ENCODE assay signal across 8 cellular contexts in the genomic region with DNA sequence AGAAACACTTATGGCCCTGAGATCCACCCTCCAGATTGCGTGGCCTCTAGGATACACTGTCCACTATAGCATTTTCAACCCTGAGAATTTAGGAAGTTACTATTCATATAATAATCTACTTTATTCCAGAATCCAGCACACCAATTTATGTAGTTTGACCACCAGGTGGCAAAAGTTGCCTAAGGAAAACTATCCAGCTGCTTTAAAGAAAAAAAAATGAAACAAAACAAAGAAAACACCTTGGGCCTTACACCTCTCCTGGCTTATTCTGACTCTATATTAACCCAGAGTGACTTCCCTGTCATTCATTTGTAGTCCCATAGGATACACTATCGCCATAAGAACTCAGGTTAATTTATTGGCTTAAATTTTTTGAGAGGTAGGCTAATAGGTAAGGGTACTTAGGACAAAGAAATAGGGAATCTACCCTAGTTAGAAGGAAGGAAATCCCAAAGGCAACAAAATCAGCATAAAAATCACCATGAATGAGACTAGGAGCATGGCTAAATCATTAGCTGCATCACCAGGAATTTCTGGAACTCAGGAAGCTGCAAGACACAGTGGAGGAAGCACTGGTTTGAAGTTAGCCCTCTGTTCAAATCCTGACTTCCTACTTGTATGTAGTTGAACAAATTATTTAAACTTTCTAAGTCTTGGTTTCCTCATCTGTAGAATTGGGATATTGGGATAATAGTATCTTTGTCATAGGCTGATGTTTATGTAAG.
DNase-seq lines count a peak whose midpoint lies in the region; ATAC-seq and TF ChIP-seq lines count a peak whose summit lies in the region.

No MANE protein-coding gene starts in this region.

- no peaks in the 10 kb centered on the region for H3K9me3 Mint-ChIP-seq in activated CD4-positive, alpha-beta T cell treated with anti-CD3 and anti-CD28 coated beads for 36 hours (ENCODE audit: low read depth)
- H3K9me3 Mint-ChIP-seq in stimulated activated memory B cell treated with anti-CD40 and anti-IgM and Interleukin-4, amounts not matched to agents 10 μg/mL and 1 μg/mL and 100 μg/mL, for 72 hours: no peaks in the 10 kb centered on the region
- H3K9me3 Mint-ChIP-seq in activated T-helper 1 cell treated with anti-CD3 and anti-CD28 coated beads, Interleukin-12 subunit alpha, Interleukin-12 subunit beta, Interleukin-2, Interleukin-4 antibody, amounts not matched to agents 30 ng/mL and 10 ng/mL and 1 ng/mL, durations not matched to agents 14 hours and 24 hours and 36 hours: no peaks in the 10 kb centered on the region

- peak; percentile 53 for TF ChIP-seq CTCF in brain microvascular endothelial cell (IDR thresholded peaks at IDR 0.05; ENCODE audit: low read depth, low read length, missing control alignments)
- no peak for TF ChIP-seq CTCF in GM13976 (IDR thresholded peaks at IDR 0.05; ENCODE audit: borderline replicate concordance, control extremely low read depth, extremely low read depth, insufficient read depth, missing control alignments)

- DNase-seq in EH (ENCODE audit: low read depth) (peak; percentile 51), NCI-H1105 treated with DMSO at 0.1 percent for 48 hours (lab: John Stamatoyannopoulos, UW) (peak; percentile 66), brain microvascular endothelial cell (peak; percentile 29), midbrain (lab: John Stamatoyannopoulos, UW) (peak; percentile 2), GM13976 (ENCODE audit: low spot score) (no peak)
- DNase-seq in activated CD4-positive, alpha-beta T cell treated with anti-CD3 and anti-CD28 coated beads for 36 hours: no peak
- no peak for DNase-seq in activated T-helper 1 cell treated with anti-CD3 and anti-CD28 coated beads, Interleukin-12 subunit alpha, Interleukin-12 subunit beta, Interleukin-2, Interleukin-4 antibody, amounts not matched to agents 30 ng/mL and 10 ng/mL and 1 ng/mL, durations not matched to agents 14 hours and 24 hours and 36 hours (ENCODE audit: low spot score)

- H3K27me3 ChIP-seq in brain microvascular endothelial cell (replicated peaks): no peaks in the 10 kb centered on the region

- POLR2A ChIA-PET in activated CD4-positive, alpha-beta T cell treated with anti-CD3 and anti-CD28 coated beads for 36 hours (lab: Charles Lee): no interaction called here

- H3K27ac Mint-ChIP-seq in activated CD4-positive, alpha-beta T cell treated with anti-CD3 and anti-CD28 coated beads for 36 hours: no peak overlapping the region
- H3K27ac Mint-ChIP-seq in stimulated activated memory B cell treated with anti-CD40 and anti-IgM and Interleukin-4, amounts not matched to agents 10 μg/mL and 1 μg/mL and 100 μg/mL, for 72 hours: no peak overlapping the region
- no peak overlapping the region for H3K27ac Mint-ChIP-seq in activated T-helper 1 cell treated with anti-CD3 and anti-CD28 coated beads, Interleukin-12 subunit alpha, Interleukin-12 subunit beta, Interleukin-2, Interleukin-4 antibody, amounts not matched to agents 30 ng/mL and 10 ng/mL and 1 ng/mL, durations not matched to agents 14 hours and 24 hours and 36 hours

- H3K36me3 Mint-ChIP-seq in activated CD4-positive, alpha-beta T cell treated with anti-CD3 and anti-CD28 coated beads for 36 hours (ENCODE audit: low read depth): no peaks in the 10 kb centered on the region
- H3K36me3 Mint-ChIP-seq in stimulated activated memory B cell treated with anti-CD40 and anti-IgM and Interleukin-4, amounts not matched to agents 10 μg/mL and 1 μg/mL and 100 μg/mL, for 72 hours: no peaks in the 10 kb centered on the region
- H3K36me3 Mint-ChIP-seq in activated T-helper 1 cell treated with anti-CD3 and anti-CD28 coated beads, Interleukin-12 subunit alpha, Interleukin-12 subunit beta, Interleukin-2, Interleukin-4 antibody, amounts not matched to agents 30 ng/mL and 10 ng/mL and 1 ng/mL, durations not matched to agents 14 hours and 24 hours and 36 hours (ENCODE audit: low read depth): no peaks in the 10 kb centered on the region

- no peak for ATAC-seq in activated CD4-positive, alpha-beta T cell treated with anti-CD3 and anti-CD28 coated beads for 36 hours
- no peak for ATAC-seq in stimulated activated memory B cell treated with anti-CD40 and anti-IgM and Interleukin-4, amounts not matched to agents 10 μg/mL and 1 μg/mL and 100 μg/mL, for 72 hours

- peaks cover 4% of the 10 kb centered on the region for H3K4me1 Mint-ChIP-seq in activated CD4-positive, alpha-beta T cell treated with anti-CD3 and anti-CD28 coated beads for 36 hours
- H3K4me1 Mint-ChIP-seq in stimulated activated memory B cell treated with anti-CD40 and anti-IgM and Interleukin-4, amounts not matched to agents 10 μg/mL and 1 μg/mL and 100 μg/mL, for 72 hours: no peaks in the 10 kb centered on the region
- H3K4me1 Mint-ChIP-seq in activated T-helper 1 cell treated with anti-CD3 and anti-CD28 coated beads, Interleukin-12 subunit alpha, Interleukin-12 subunit beta, Interleukin-2, Interleukin-4 antibody, amounts not matched to agents 30 ng/mL and 10 ng/mL and 1 ng/mL, durations not matched to agents 14 hours and 24 hours and 36 hours (ENCODE audit: low read depth): peaks cover 6% of the 10 kb centered on the region

- H3K27ac ChIP-seq in brain microvascular endothelial cell: no peak overlapping the region

- no peak overlapping the region for H3K4me3 Mint-ChIP-seq in activated CD4-positive, alpha-beta T cell treated with anti-CD3 and anti-CD28 coated beads for 36 hours
- H3K4me3 Mint-ChIP-seq in stimulated activated memory B cell treated with anti-CD40 and anti-IgM and Interleukin-4, amounts not matched to agents 10 μg/mL and 1 μg/mL and 100 μg/mL, for 72 hours: no peak overlapping the region
- H3K4me3 Mint-ChIP-seq in activated T-helper 1 cell treated with anti-CD3 and anti-CD28 coated beads, Interleukin-12 subunit alpha, Interleukin-12 subunit beta, Interleukin-2, Interleukin-4 antibody, amounts not matched to agents 30 ng/mL and 10 ng/mL and 1 ng/mL, durations not matched to agents 14 hours and 24 hours and 36 hours: no peak overlapping the region

- in situ Hi-C loops in brain microvascular endothelial cell (cut with HindIII; ENCODE audit: low pct_ligation_motif_present, low sequenced_read_pairs): no loop called here
- in situ Hi-C loops in GM13976 (cut with MboI; ENCODE audit: low sequenced_read_pairs, unreplicated experiment): no loop called here

- H3K27me3 Mint-ChIP-seq in activated CD4-positive, alpha-beta T cell treated with anti-CD3 and anti-CD28 coated beads for 36 hours: peaks cover 7% of the 10 kb centered on the region
- peaks cover 7% of the 10 kb centered on the region for H3K27me3 Mint-ChIP-seq in stimulated activated memory B cell treated with anti-CD40 and anti-IgM and Interleukin-4, amounts not matched to agents 10 μg/mL and 1 μg/mL and 100 μg/mL, for 72 hours
- no peaks in the 10 kb centered on the region for H3K27me3 Mint-ChIP-seq in activated T-helper 1 cell treated with anti-CD3 and anti-CD28 coated beads, Interleukin-12 subunit alpha, Interleukin-12 subunit beta, Interleukin-2, Interleukin-4 antibody, amounts not matched to agents 30 ng/mL and 10 ng/mL and 1 ng/mL, durations not matched to agents 14 hours and 24 hours and 36 hours (ENCODE audit: insufficient read depth)

- H3K36me3 ChIP-seq in brain microvascular endothelial cell (replicated peaks): no peaks in the 10 kb centered on the region

- intact Hi-C loops in activated CD4-positive, alpha-beta T cell treated with anti-CD3 and anti-CD28 coated beads for 36 hours (cut with DNase I, micrococcal nuclease): loop anchor here in 1 of 2 experiments (2.0 kb wide), 1 partner anchor 931 kb away; no protein-coding TSS in a partner anchor
- intact Hi-C loops in activated T-helper 1 cell treated with anti-CD3 and anti-CD28 coated beads, Interleukin-12 subunit alpha, Interleukin-12 subunit beta, Interleukin-2, Interleukin-4 antibody, amounts not matched to agents 30 ng/mL and 10 ng/mL and 1 ng/mL, durations not matched to agents 14 hours and 24 hours and 36 hours (cut with micrococcal nuclease): no loop called here

- CTCF ChIA-PET in activated CD4-positive, alpha-beta T cell treated with anti-CD3 and anti-CD28 coated beads for 36 hours (lab: Charles Lee): no interaction called here

- no peak overlapping the region for H3K4me3 ChIP-seq in brain microvascular endothelial cell (ENCODE audit: low read depth, low read length)

Comparison
In these comparisons a context has a peak if more than half of its experiments do, and no peak if none do; other contexts are left out.
1. DNase-seq: peak in EH (single experiment), NCI-H1105 treated with DMSO at 0.1 percent for 48 hours (single experiment), brain microvascular endothelial cell (single experiment) and midbrain (single experiment); none in GM13976 (single experiment), activated CD4-positive, alpha-beta T cell treated with anti-CD3 and anti-CD28 coated beads for 36 hours (single experiment) and activated T-helper 1 cell treated with anti-CD3 and anti-CD28 coated beads, Interleukin-12 subunit alpha, Interleukin-12 subunit beta, Interleukin-2, Interleukin-4 antibody, amounts not matched to agents 30 ng/mL and 10 ng/mL and 1 ng/mL, durations not matched to agents 14 hours and 24 hours and 36 hours (single experiment).